1 cellular context compared by ENCODE assay signal in the genomic region with DNA sequence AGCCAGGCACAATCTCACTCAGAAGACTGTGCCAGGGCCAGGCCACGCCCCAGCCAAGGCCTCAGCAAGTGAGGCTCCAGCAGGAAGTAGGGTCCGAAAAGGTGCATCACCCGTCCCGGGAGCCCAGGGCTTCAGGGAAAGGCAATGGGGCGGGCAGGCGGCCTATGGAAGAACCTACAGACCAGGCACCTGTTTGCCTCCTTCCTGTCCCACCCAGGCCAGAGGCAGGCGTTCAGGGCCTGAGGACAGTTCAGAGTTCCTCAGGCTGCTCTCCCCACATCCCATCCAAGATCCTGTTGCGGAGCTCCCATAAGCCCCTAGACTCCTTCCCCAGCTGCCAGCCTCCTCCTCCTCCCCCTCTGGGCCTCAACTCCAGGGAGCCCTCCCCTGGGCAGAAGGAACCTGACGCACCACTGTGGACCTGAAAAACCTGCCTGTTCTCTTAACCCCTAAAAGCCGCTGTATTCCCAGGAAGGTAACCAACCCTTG.
TF ChIP-seq lines count a peak whose summit lies in the region.

No MANE protein-coding gene starts in this region.

TF ChIP-seq in HEK293, 187 proteins besides CTCF, POLR2A, EP300 and RAD21 (continued from another document):
- TF ChIP-seq, protein P1, sequence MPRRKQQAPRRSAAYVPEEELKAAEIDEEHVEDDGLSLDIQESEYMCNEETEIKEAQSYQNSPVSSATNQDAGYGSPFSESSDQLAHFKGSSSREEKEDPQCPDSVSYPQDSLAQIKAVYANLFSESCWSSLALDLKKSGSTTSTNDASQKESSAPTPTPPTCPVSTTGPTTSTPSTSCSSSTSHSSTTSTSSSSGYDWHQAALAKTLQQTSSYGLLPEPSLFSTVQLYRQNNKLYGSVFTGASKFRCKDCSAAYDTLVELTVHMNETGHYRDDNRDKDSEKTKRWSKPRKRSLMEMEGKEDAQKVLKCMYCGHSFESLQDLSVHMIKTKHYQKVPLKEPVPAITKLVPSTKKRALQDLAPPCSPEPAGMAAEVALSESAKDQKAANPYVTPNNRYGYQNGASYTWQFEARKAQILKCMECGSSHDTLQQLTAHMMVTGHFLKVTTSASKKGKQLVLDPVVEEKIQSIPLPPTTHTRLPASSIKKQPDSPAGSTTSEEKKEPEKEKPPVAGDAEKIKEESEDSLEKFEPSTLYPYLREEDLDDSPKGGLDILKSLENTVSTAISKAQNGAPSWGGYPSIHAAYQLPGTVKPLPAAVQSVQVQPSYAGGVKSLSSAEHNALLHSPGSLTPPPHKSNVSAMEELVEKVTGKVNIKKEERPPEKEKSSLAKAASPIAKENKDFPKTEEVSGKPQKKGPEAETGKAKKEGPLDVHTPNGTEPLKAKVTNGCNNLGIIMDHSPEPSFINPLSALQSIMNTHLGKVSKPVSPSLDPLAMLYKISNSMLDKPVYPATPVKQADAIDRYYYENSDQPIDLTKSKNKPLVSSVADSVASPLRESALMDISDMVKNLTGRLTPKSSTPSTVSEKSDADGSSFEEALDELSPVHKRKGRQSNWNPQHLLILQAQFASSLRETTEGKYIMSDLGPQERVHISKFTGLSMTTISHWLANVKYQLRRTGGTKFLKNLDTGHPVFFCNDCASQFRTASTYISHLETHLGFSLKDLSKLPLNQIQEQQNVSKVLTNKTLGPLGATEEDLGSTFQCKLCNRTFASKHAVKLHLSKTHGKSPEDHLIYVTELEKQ (tag by site-specific recombination; IDR thresholded peaks at IDR 0.05; ENCODE audit: borderline replicate concordance) = no peak
- TF ChIP-seq ZBTB48 (tag by site-specific recombination; IDR thresholded peaks at IDR 0.05) (0 out of 2 replicates have a peak, but pooled peaks have one; percentile 57), ZNF394 (tag by site-specific recombination; IDR thresholded peaks at IDR 0.05; ENCODE audit: borderline replicate concordance) (no peak), ZNF184 (tag by site-specific recombination; IDR thresholded peaks at IDR 0.05) (no peak), SALL2 (tag by site-specific recombination; IDR thresholded peaks at IDR 0.05; ENCODE audit: borderline replicate concordance) (no peak)
- TF ChIP-seq, protein P2, sequence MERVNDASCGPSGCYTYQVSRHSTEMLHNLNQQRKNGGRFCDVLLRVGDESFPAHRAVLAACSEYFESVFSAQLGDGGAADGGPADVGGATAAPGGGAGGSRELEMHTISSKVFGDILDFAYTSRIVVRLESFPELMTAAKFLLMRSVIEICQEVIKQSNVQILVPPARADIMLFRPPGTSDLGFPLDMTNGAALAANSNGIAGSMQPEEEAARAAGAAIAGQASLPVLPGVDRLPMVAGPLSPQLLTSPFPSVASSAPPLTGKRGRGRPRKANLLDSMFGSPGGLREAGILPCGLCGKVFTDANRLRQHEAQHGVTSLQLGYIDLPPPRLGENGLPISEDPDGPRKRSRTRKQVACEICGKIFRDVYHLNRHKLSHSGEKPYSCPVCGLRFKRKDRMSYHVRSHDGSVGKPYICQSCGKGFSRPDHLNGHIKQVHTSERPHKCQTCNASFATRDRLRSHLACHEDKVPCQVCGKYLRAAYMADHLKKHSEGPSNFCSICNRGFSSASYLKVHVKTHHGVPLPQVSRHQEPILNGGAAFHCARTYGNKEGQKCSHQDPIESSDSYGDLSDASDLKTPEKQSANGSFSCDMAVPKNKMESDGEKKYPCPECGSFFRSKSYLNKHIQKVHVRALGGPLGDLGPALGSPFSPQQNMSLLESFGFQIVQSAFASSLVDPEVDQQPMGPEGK (tag by site-specific recombination; IDR thresholded peaks at IDR 0.05) = peak; percentile 42; the same call in 1 of the 2 replicates
